ENCODE assay signal across 8 cellular contexts in the genomic region with DNA sequence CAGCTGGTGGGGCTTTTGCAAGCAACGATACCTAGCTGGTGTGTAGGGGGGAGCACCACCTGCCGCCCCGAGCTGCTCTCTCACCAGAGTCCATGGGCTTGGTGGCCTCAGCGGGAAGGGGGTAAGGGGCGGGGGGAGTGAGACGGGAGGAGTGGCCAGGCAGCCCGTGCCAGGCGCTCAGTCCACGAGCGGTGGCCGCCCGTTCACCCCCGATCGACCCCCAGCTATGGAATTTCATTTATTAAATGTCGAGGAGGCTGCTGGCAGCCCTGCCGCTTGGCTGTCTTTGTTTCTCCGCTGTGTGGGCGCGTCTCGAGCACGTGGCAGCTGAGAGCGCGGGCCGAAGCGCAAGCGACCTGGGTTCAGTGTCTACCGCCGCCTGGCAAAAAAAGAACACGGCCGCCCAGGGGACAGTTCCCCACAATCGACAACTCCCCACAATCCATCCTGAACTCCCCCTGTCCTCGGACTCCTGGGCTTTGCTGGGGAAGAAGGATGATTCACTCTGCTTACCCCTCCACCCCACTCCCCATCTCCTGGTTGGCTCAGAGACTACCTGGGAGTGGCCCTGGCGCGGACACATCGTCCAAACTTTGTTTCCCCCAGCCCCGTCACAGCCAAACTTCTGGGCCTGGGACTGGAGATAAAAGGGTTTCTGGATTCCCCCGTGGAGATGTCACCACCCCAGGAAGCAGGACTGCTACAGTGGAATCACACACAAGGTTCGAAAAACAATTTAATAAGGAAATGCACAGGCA. TPM values are rescaled to one million over a fixed set of nuclear protein-coding genes. Genes with fewer than 3 reads are reported as not detected.
A peak's percentile ranks its signal among the peaks of the same experiment; 100 is the strongest.
DNase-seq lines count a peak whose midpoint lies in the region; ATAC-seq and TF ChIP-seq lines count a peak whose summit lies in the region.

No MANE protein-coding gene starts in this region.

- H3K4me3 Mint-ChIP-seq in CD14-positive monocyte, result peak overlapping the region; percentile 75 to 92
- H3K4me3 Mint-ChIP-seq in central memory CD8-positive, alpha-beta T cell, result peak overlapping the region; percentile 81
- H3K4me3 Mint-ChIP-seq in stimulated activated naive CD8-positive, alpha-beta T cell treated with anti-CD3 and anti-CD28 coated beads, Interleukin-15, Interleukin-2, amounts not matched to agents 100 ng/mL and 50 ng/mL, for 24 hours, result peak overlapping the region; percentile 88

- H3K27me3 ChIP-seq in SJCRH30 (no peaks in the 10 kb centered on the region), left lung (peaks cover 0 to 46% of the 10 kb centered on the region in 2 donors)

- H3K36me3 Mint-ChIP-seq in CD14-positive monocyte, result no peaks in the 10 kb centered on the region
- peaks cover 2% of the 10 kb centered on the region for H3K36me3 Mint-ChIP-seq in central memory CD8-positive, alpha-beta T cell (ENCODE audit: insufficient read depth)
- no peaks in the 10 kb centered on the region for H3K36me3 Mint-ChIP-seq in stimulated activated naive CD8-positive, alpha-beta T cell treated with anti-CD3 and anti-CD28 coated beads, Interleukin-15, Interleukin-2, amounts not matched to agents 100 ng/mL and 50 ng/mL, for 24 hours (ENCODE audit: low read depth)

- H3K4me1 Mint-ChIP-seq in CD14-positive monocyte, result peaks cover 66% of the 10 kb centered on the region
- H3K4me1 Mint-ChIP-seq in central memory CD8-positive, alpha-beta T cell, result peaks cover 48% of the 10 kb centered on the region
- H3K4me1 Mint-ChIP-seq in stimulated activated naive CD8-positive, alpha-beta T cell treated with anti-CD3 and anti-CD28 coated beads, Interleukin-15, Interleukin-2, amounts not matched to agents 100 ng/mL and 50 ng/mL, for 24 hours (ENCODE audit: low read depth), result peaks cover 67% of the 10 kb centered on the region

- peak overlapping the region; percentile 57 for H3K27ac ChIP-seq in SJCRH30
- H3K27ac ChIP-seq in left lung, result peak overlapping the region; percentile 73 to 80

- no peak for ATAC-seq in central memory CD8-positive, alpha-beta T cell (replicated peaks; ENCODE audit: extremely low read depth, poor library complexity, severe bottlenecking)
- ATAC-seq in left lung, result peak; percentile 3
- no peak for ATAC-seq in HG03025 (IDR thresholded peaks at IDR 0.05; ENCODE audit: low FRiP score, unreplicated experiment)

- H3K4me1 ChIP-seq in SJCRH30, result peaks cover 16% of the 10 kb centered on the region; the same call in 1 of the 2 replicates
- H3K4me1 ChIP-seq in left lung, result peaks cover 40 to 71% of the 10 kb centered on the region in 2 donors

- peak overlapping the region in 2 of 7 donors; percentile 50 to 75 for H3K27ac Mint-ChIP-seq in CD14-positive monocyte
- no peak overlapping the region for H3K27ac Mint-ChIP-seq in central memory CD8-positive, alpha-beta T cell (ENCODE audit: low read depth)
- H3K27ac Mint-ChIP-seq in stimulated activated naive CD8-positive, alpha-beta T cell treated with anti-CD3 and anti-CD28 coated beads, Interleukin-15, Interleukin-2, amounts not matched to agents 100 ng/mL and 50 ng/mL, for 24 hours, result peak overlapping the region; percentile 86

- H3K9me3 ChIP-seq in SJCRH30 (replicated peaks) (no peaks in the 10 kb centered on the region), left lung (no peaks in the 10 kb centered on the region)

- DNase-seq in CD14-positive monocyte (ENCODE audit: low spot score) (no peak), HT-29 (ENCODE audit: low spot score) (peak; percentile 10), SJCRH30 (peak; percentile 79 to 80), left lung (no peak), islet precursor cell (no peak)
- DNase-seq in central memory CD8-positive, alpha-beta T cell (ENCODE audit: low spot score in 2 of 2), result no peak

- H3K36me3 ChIP-seq in SJCRH30 (no peaks in the 10 kb centered on the region), left lung (no peaks in the 10 kb centered on the region)

- H3K4me3 ChIP-seq in SJCRH30 (peak overlapping the region; percentile 70), left lung (peak overlapping the region; percentile 10 to 52)

- TF ChIP-seq CTCF in CD14-positive monocyte (IDR thresholded peaks at IDR 0.05) (no peak), left lung (IDR thresholded peaks at IDR 0.05) (no peak)

- intact Hi-C loops in CD14-positive monocyte (cut with micrococcal nuclease), result no loop called here
- intact Hi-C loops in left lung (cut with DNase I), result no loop called here

- peaks cover 24 to 45% (median 32%) of the 10 kb centered on the region in 3 donors for H3K27me3 Mint-ChIP-seq in CD14-positive monocyte (ENCODE audit: low read depth in 3 of 3)
- no peaks in the 10 kb centered on the region for H3K27me3 Mint-ChIP-seq in central memory CD8-positive, alpha-beta T cell
- no peaks in the 10 kb centered on the region for H3K27me3 Mint-ChIP-seq in stimulated activated naive CD8-positive, alpha-beta T cell treated with anti-CD3 and anti-CD28 coated beads, Interleukin-15, Interleukin-2, amounts not matched to agents 100 ng/mL and 50 ng/mL, for 24 hours

- peaks cover 0 to 3% (median 0%) of the 10 kb centered on the region in 7 donors for H3K9me3 Mint-ChIP-seq in CD14-positive monocyte
- H3K9me3 Mint-ChIP-seq in central memory CD8-positive, alpha-beta T cell, result no peaks in the 10 kb centered on the region
- no peaks in the 10 kb centered on the region for H3K9me3 Mint-ChIP-seq in stimulated activated naive CD8-positive, alpha-beta T cell treated with anti-CD3 and anti-CD28 coated beads, Interleukin-15, Interleukin-2, amounts not matched to agents 100 ng/mL and 50 ng/mL, for 24 hours

RNA-seq across cellular contexts. Expression of a gene that starts 1.7 kb away (rescaled TPM):
- polyA plus RNA-seq in CD14-positive monocyte, result 1 to 10 TPM; 3.1 to 4.4 TPM
- total RNA-seq in HT-29 (2014; rRNA removed; shearing (Covaris generic)), result 52.2 and 56.3 TPM in 2 replicates
- 42.4 and 42.6 TPM in 2 replicates for total RNA-seq in SJCRH30 (2014; rRNA removed; shearing (Covaris generic))
- 10 to 100 TPM; 40.3 to 48.3 TPM for total RNA-seq in left lung

RNA-seq across cellular contexts. Expression of a gene that starts 1.8 kb away (rescaled TPM):
- not detected for polyA plus RNA-seq in CD14-positive monocyte
- total RNA-seq in HT-29 (2014; rRNA removed; shearing (Covaris generic)), result 26.6 and 28.0 TPM in 2 replicates
- total RNA-seq in SJCRH30 (2014; rRNA removed; shearing (Covaris generic)), result 18.1 and 19.2 TPM in 2 replicates
- total RNA-seq in left lung, result 10 to 100 TPM in 1 of 2 donors, 1 to 10 TPM in 1; 8.8 to 10.2 TPM

RNA-seq across cellular contexts. Expression of a gene that starts 22.7 kb away (rescaled TPM):
- 10 to 100 TPM in 1 of 2 donors, 1 to 10 TPM in 1; 9.4 to 14.4 TPM for polyA plus RNA-seq in CD14-positive monocyte
- 118 and 141 TPM in 2 replicates for total RNA-seq in HT-29 (2014; rRNA removed; shearing (Covaris generic))
- 45.0 and 48.0 TPM in 2 replicates for total RNA-seq in SJCRH30 (2014; rRNA removed; shearing (Covaris generic))
- 10 to 100 TPM; 53.3 to 58.5 TPM for total RNA-seq in left lung

RNA-seq across cellular contexts. Expression of a gene that starts 24.3 kb away (rescaled TPM):
- polyA plus RNA-seq in CD14-positive monocyte, result 1 to 10 TPM; 3.1 to 3.6 TPM
- total RNA-seq in HT-29 (2014; rRNA removed; shearing (Covaris generic)), result 20.6 and 25.5 TPM in 2 replicates
- total RNA-seq in SJCRH30 (2014; rRNA removed; shearing (Covaris generic)), result 16.2 and 18.5 TPM in 2 replicates
- 10 to 100 TPM; 10.9 to 11.3 TPM for total RNA-seq in left lung

RNA-seq across cellular contexts. Expression of a gene that starts 31.6 kb away (rescaled TPM):
- not detected for polyA plus RNA-seq in CD14-positive monocyte
- total RNA-seq in HT-29 (2014; rRNA removed; shearing (Covaris generic)), result 0.25 and 0.26 TPM in 2 replicates
- 11.7 and 14.7 TPM in 2 replicates for total RNA-seq in SJCRH30 (2014; rRNA removed; shearing (Covaris generic))
- 1 to 10 TPM; 3.8 to 3.9 TPM for total RNA-seq in left lung

Comparison
In these comparisons a context has a peak if more than half of its experiments do, and no peak if none do; other contexts are left out.
1. DNase-seq: peak in HT-29 (single experiment) and SJCRH30 (2 of 2); none in CD14-positive monocyte (single experiment), central memory CD8-positive, alpha-beta T cell (0 of 2), left lung (0 of 2) and islet precursor cell (single experiment).
2. Peak in every context shown above with its lines, with median percentiles within 50 percentile points of each other: H3K4me3 Mint-ChIP-seq.